In genomic region chr21:34031835-34032370, GRCh38 we compare ENCODE assay signal across 15 cellular contexts. TPM values are rescaled to one million over a fixed set of nuclear protein-coding genes. Genes with fewer than 3 reads are reported as not detected.
A peak's percentile ranks its signal among the peaks of the same experiment; 100 is the strongest.
DNase-seq lines count a peak whose midpoint lies in the region; ATAC-seq and TF ChIP-seq lines count a peak whose summit lies in the region.
"Had no signal": no experiment of that assay in that cellular context is flagged by ENCODE, and none has a peak within 500 bp of the region (broad histone marks: within the 10 kb centered on the region; RNA-seq: fewer than 3 reads in every experiment).

No MANE protein-coding gene starts in this region.

- no TSS peak for BruUV-seq in OCI-LY7 (replicated peaks; lab: Mats Ljungman, UMichigan)
- no TSS peak for BruUV-seq in PC-3 (replicated peaks; lab: Mats Ljungman, UMichigan)

- H3K9ac ChIP-seq in PC-3 (ENCODE audit: low read length): no peak overlapping the region

- intact Hi-C loops in OCI-LY7 (cut with micrococcal nuclease; ENCODE audit: unreplicated experiment): no loop called here
- intact Hi-C loops in PC-3 (cut with micrococcal nuclease): no loop called here

- POLR2A ChIA-PET in OCI-LY7 (lab: Charles Lee) (interaction anchor here (0.5 to 2.3 kb wide), 2 partner anchors 9 to 945 kb away, joined by 3 to 8 read pairs; no protein-coding TSS in a partner anchor), PC-3 (lab: Charles Lee; ENCODE audit: unreplicated experiment) (no interaction called here)

- DNase-seq in activated CD4-positive, CD25-positive, alpha-beta regulatory T cell treated with anti-CD3 and anti-CD28 coated beads, Interleukin-2, amount 50 U/mL, for 72 hours: no peak
- DNase-seq in OCI-LY7 (ENCODE audit: low spot score) (peak; percentile 17), upper lobe of left lung (no peak), NCI-H2029 treated with DMSO at 0.1 percent for 48 hours (lab: John Stamatoyannopoulos, UW) (no peak), PC-3 (no peak)
- DNase-seq: activated CD8-positive, alpha-beta memory T cell treated with anti-CD3 and anti-CD28 coated beads for 24 hours; C1 segment of cervical spinal cord; cortex of kidney; left ventricle myocardium inferior; NCI-H1092 treated with DMSO at 0.1 percent for 48 hours; T-helper 9 cell had no signal

- H3K36me3 ChIP-seq in OCI-LY7 (ENCODE audit: insufficient read depth, low read length): no peaks in the 10 kb centered on the region
- no peaks in the 10 kb centered on the region for H3K36me3 ChIP-seq in upper lobe of left lung
- no peaks in the 10 kb centered on the region for H3K36me3 ChIP-seq in PC-3 (ENCODE audit: low read depth, low read length)
- H3K36me3 ChIP-seq: left ventricle myocardium inferior, SJSA1 had no signal

- TF ChIP-seq CTCF in OCI-LY7 (conservative IDR thresholded peaks at IDR 0.05; ENCODE audit: low read length): no peak
- no peak for TF ChIP-seq CTCF in upper lobe of left lung (IDR thresholded peaks at IDR 0.05)
- no peak for TF ChIP-seq CTCF in PC-3 (conservative IDR thresholded peaks at IDR 0.05; ENCODE audit: low read depth, low read length)

- H3K9me3 ChIP-seq in OCI-LY7 (ENCODE audit: low read length) (no peaks in the 10 kb centered on the region; the same call in 1 of the 2 replicates), upper lobe of left lung (no peaks in the 10 kb centered on the region), PC-3 (ENCODE audit: low read length) (peaks cover 8% of the 10 kb centered on the region; the same call in 1 of the 2 replicates)
- H3K9me3 ChIP-seq: SJSA1 had no signal

- no peak for TF ChIP-seq EP300 in upper lobe of left lung (IDR thresholded peaks at IDR 0.05)

- H3K27ac ChIP-seq in OCI-LY7 (ENCODE audit: low read depth, low read length, poor library complexity, severe bottlenecking): no peak overlapping the region
- no peak overlapping the region for H3K27ac ChIP-seq in upper lobe of left lung
- no peak overlapping the region for H3K27ac ChIP-seq in PC-3 (ENCODE audit: low read length)
- H3K27ac ChIP-seq: left ventricle myocardium inferior, SJSA1 had no signal

- H3K79me2 ChIP-seq in OCI-LY7 (ENCODE audit: insufficient read depth, low read depth, low read length) (no peaks in the 10 kb centered on the region), PC-3 (ENCODE audit: low read length) (no peaks in the 10 kb centered on the region)

- TF ChIP-seq POLR2A in upper lobe of left lung (IDR thresholded peaks at IDR 0.05): no peak

- H3K4me1 ChIP-seq in OCI-LY7 (ENCODE audit: insufficient read depth, low read length, poor library complexity, severe bottlenecking) (peaks cover 21% of the 10 kb centered on the region), upper lobe of left lung (no peaks in the 10 kb centered on the region), PC-3 (ENCODE audit: insufficient read depth, low read length) (peaks cover under 1% of the 10 kb centered on the region; the same call in 1 of the 2 replicates)
- H3K4me1 ChIP-seq: left ventricle myocardium inferior had no signal

- H3F3A ChIP-seq in PC-3 (ENCODE audit: low read length, unreplicated experiment): no peaks in the 10 kb centered on the region

- ATAC-seq in activated CD4-positive, CD25-positive, alpha-beta regulatory T cell treated with anti-CD3 and anti-CD28 coated beads, Interleukin-2, amount 50 U/mL, for 24 hours: peak; percentile 48 to 62
- ATAC-seq in GM18867 (IDR thresholded peaks at IDR 0.05; ENCODE audit: unreplicated experiment) (peak; percentile 44), esophagus mucosa (peak; percentile 46), upper lobe of left lung (ENCODE audit: low FRiP score in 2 of 2) (no peak), PC-3 (no peak)

- peak overlapping the region; percentile 24; the same call in 1 of the 2 replicates for H3K4me2 ChIP-seq in OCI-LY7 (ENCODE audit: low read length)
- no peak overlapping the region for H3K4me2 ChIP-seq in PC-3 (ENCODE audit: low read length)

- CTCF ChIA-PET in OCI-LY7 (lab: Charles Lee; ENCODE audit: unreplicated experiment): no interaction called here
- CTCF ChIA-PET in PC-3 (lab: Charles Lee): no interaction called here

- H3K27me3 ChIP-seq in upper lobe of left lung (no peaks in the 10 kb centered on the region), PC-3 (ENCODE audit: low read length) (no peaks in the 10 kb centered on the region)
- H3K27me3 ChIP-seq: SJSA1 had no signal

- H2AFZ ChIP-seq in OCI-LY7 (ENCODE audit: low read length): peak overlapping the region; percentile 44; the same call in 1 of the 2 replicates
- no peak overlapping the region for H2AFZ ChIP-seq in PC-3 (ENCODE audit: low read length)

- H3K4me3 ChIP-seq in OCI-LY7 (ENCODE audit: low read depth, low read length, poor library complexity, severe bottlenecking) (no peak overlapping the region), upper lobe of left lung (no peak overlapping the region), PC-3 (ENCODE audit: low read length) (no peak overlapping the region)
- H3K4me3 ChIP-seq: left ventricle myocardium inferior, SJSA1 had no signal

- H4K20me1 ChIP-seq in OCI-LY7 (ENCODE audit: insufficient read depth, low read length) (no peaks in the 10 kb centered on the region), PC-3 (ENCODE audit: low read length) (no peaks in the 10 kb centered on the region)

- 85 to 88% methylated on average over 11 of the region's 11 CpGs for WGBS in upper lobe of left lung, 2 donors

- H3K9me2 ChIP-seq in OCI-LY7 (ENCODE audit: insufficient read depth, low read length) (no peaks in the 10 kb centered on the region), PC-3 (replicated peaks; ENCODE audit: low read length) (no peaks in the 10 kb centered on the region)

RNA-seq across cellular contexts. Expression of gene MRPS6, which starts 41.5 kb away (rescaled TPM):
- total RNA-seq in OCI-LY7 (2014; rRNA removed; shearing (Covaris generic)): 15.2 and 20.9 TPM in 2 replicates
- total RNA-seq in OCI-LY7 (2022) (56.1 and 64.7 TPM in 2 replicates), esophagus mucosa (31.0 TPM), upper lobe of left lung (10 to 100 TPM; 25.0 to 54.6 (median 41.6) TPM), PC-3 (2014; rRNA removed) (32.8 and 35.0 TPM in 2 replicates)

RNA-seq across cellular contexts. Expression of gene SLC5A3, which starts 41.5 kb away (rescaled TPM):
- total RNA-seq in OCI-LY7 (2014; rRNA removed; shearing (Covaris generic)): 26.3 and 31.5 TPM in 2 replicates
- total RNA-seq in OCI-LY7 (2022) (22.2 and 26.6 TPM in 2 replicates), esophagus mucosa (5.6 TPM), upper lobe of left lung (10 to 100 TPM; 12.1 to 40.8 (median 13.7) TPM), PC-3 (2014; rRNA removed) (13.4 and 13.8 TPM in 2 replicates)

Comparison
In these comparisons a context has a peak if more than half of its experiments do, and no peak if none do; other contexts are left out.
1. ATAC-seq: peak in activated CD4-positive, CD25-positive, alpha-beta regulatory T cell treated with anti-CD3 and anti-CD28 coated beads, Interleukin-2, amount 50 U/mL, for 24 hours (2 of 2), GM18867 (single experiment) and esophagus mucosa (single experiment); none in upper lobe of left lung (0 of 2) and PC-3 (single experiment).